8 cellular contexts compared by ENCODE assay signal in the genomic region with DNA sequence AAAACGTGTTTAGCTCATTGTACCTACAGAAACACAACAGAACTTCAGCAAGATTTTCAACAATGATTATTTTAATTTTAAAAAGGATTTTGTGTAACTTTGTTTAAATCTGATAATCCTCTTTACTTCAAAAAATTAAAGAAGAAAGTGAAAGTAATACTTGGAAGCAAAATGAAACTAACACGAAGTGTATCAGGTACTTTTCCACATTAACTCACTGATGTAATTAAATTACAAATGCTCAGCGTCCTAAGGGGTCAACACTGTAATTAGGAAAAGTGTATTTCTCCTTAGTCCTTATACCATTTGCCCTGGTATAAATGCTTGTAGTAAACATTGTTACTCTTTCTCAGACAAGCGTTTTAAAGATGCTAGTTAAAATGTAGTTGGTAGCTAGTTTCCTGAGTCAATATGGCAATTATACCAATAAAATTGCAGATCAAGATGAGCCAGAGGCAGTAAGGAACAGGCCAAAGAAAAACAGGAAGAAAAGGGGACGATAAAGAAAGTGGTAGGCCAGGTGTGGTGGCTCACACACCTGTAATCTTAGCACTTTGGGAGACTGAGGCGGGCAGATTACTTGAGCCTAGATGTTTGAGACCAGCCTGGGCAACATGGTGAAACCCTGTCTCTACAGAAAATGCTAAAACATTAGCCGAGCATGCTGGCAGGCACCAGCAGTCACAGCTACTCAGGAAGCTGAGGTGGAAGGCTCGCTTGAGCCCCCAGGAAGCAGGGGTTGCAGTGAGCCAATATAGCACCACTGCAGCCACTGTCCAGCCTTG.
A peak's percentile ranks its signal among the peaks of the same experiment; 100 is the strongest.
DNase-seq lines count a peak whose midpoint lies in the region; TF ChIP-seq lines count a peak whose summit lies in the region.

No MANE protein-coding gene starts in this region.

- no peaks in the 10 kb centered on the region for H3K36me3 Mint-ChIP-seq in HFFc6 (ENCODE audit: low read depth)

- TF ChIP-seq CTCF in GM13976 (IDR thresholded peaks at IDR 0.05; ENCODE audit: borderline replicate concordance, control extremely low read depth, extremely low read depth, insufficient read depth, missing control alignments): no peak
- no peak for TF ChIP-seq CTCF in HFFc6 (IDR thresholded peaks at IDR 0.05)
- TF ChIP-seq CTCF in suprapubic skin (IDR thresholded peaks at IDR 0.05): no peak

- no peak overlapping the region for H3K27ac ChIP-seq in suprapubic skin

- H3K27me3 ChIP-seq in suprapubic skin: no peaks in the 10 kb centered on the region

- TF ChIP-seq POLR2A in suprapubic skin (IDR thresholded peaks at IDR 0.05): no peak

- H3K4me1 Mint-ChIP-seq in HFFc6 (ENCODE audit: low read depth): peaks cover 22% of the 10 kb centered on the region

- no peaks in the 10 kb centered on the region for H3K9me3 Mint-ChIP-seq in HFFc6

- H3K27me3 Mint-ChIP-seq in HFFc6 (ENCODE audit: insufficient read depth): no peaks in the 10 kb centered on the region; the same call in 1 of the 2 replicates

- H3K9me3 ChIP-seq in suprapubic skin: no peaks in the 10 kb centered on the region

- in situ Hi-C loops in GM13976 (cut with MboI; ENCODE audit: low sequenced_read_pairs, unreplicated experiment) (no loop called here), SK-MEL-5 (cut with HindIII; ENCODE audit: low pct_unique_long_range_greater_than_20kb, low sequenced_read_pairs) (no loop called here)

- H3K4me1 ChIP-seq in suprapubic skin: peaks cover 11% of the 10 kb centered on the region

- peak overlapping the region; percentile 23 for H3K4me3 ChIP-seq in suprapubic skin

- WGBS in suprapubic skin: 23% methylated on average over 8 of the region's 8 CpGs

- peak overlapping the region; percentile 65 for H3K27ac Mint-ChIP-seq in HFFc6

- TF ChIP-seq EP300 in suprapubic skin (IDR thresholded peaks at IDR 0.05): no peak

- peak overlapping the region; percentile 87 for H3K4me3 Mint-ChIP-seq in HFFc6

- DNase-seq in GM13976 (ENCODE audit: low spot score) (peak; percentile 42), HFFc6 (no peak), SK-MEL-5 (ENCODE audit: low read depth, low spot score) (peak; percentile 4), glomerular visceral epithelial cell (ENCODE audit: extremely low spot score) (peak; percentile 11), suprapubic skin (ENCODE audit: low spot score in 2 of 2) (no peak), NCI-H345 (lab: John Stamatoyannopoulos, UW) (no peak), NCI-H1105 (lab: John Stamatoyannopoulos, UW) (no peak), DMS53 treated with DMSO at 0.1 percent for 48 hours (lab: John Stamatoyannopoulos, UW; ENCODE audit: unreplicated experiment) (no peak)

- H3K36me3 ChIP-seq in suprapubic skin: no peaks in the 10 kb centered on the region

Comparison
In these comparisons a context has a peak if more than half of its experiments do, and no peak if none do; other contexts are left out.
1. DNase-seq: peak in GM13976 (single experiment), SK-MEL-5 (single experiment) and glomerular visceral epithelial cell (single experiment); none in HFFc6 (single experiment), suprapubic skin (0 of 2), NCI-H345 (single experiment), NCI-H1105 (single experiment) and DMS53 treated with DMSO at 0.1 percent for 48 hours (single experiment).